In the genomic region with DNA sequence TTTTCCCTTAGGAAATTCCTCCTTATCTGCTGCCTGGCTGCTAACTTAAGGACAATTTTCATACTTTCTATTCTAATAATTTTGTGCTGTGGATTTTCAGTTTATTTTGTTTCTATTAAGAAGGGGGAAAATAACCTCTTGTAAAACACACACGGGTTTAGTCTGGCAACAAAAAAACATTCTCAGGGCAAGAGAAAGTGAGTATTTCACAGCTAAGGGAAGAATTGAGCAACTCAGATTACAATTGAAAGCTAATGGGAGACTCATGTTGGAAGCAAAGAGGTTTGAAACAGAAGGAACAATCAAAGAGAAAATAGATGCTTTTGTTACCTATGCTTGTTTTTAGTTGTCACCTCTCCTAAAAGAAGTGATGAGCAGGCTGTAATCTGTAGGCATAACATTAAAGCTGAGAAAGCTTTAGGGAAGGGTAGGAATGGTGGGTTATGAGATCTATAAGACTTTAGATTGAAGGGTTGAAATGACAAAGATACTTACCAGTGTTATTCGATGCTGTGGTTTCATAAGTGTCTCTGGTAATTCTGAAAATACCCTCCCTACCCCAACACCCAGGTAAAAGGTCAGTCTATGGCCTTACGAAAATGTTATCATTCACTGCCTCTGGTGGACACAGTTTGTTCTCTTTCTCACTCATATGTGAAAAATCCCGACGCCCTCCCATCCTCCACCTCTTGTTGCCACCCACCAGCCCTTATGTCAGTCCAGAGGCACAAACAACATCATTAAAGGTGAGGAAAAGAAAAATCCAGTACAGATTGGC, we compare ENCODE assay signal across 31 cellular contexts.
DNase-seq lines count a peak whose midpoint lies in the region; ATAC-seq and TF ChIP-seq lines count a peak whose summit lies in the region.
"Had no signal": no experiment of that assay in that cellular context is flagged by ENCODE, and none has a peak within 500 bp of the region (broad histone marks: within the 10 kb centered on the region; RNA-seq: fewer than 3 reads in every experiment).

No MANE protein-coding gene starts in this region.

- H3K9me2 ChIP-seq in GM23248 (ENCODE audit: insufficient read depth) (no peaks in the 10 kb centered on the region), MM.1S (replicated peaks; ENCODE audit: insufficient read depth, low read length) (no peaks in the 10 kb centered on the region)

- peak overlapping the region; percentile 10; the same call in 1 of the 2 replicates for H3K4me2 ChIP-seq in BLaER1
- no peak overlapping the region for H3K4me2 ChIP-seq in GM23248 (ENCODE audit: unreplicated experiment)
- H3K4me2 ChIP-seq in MM.1S (ENCODE audit: low read depth, low read length): no peak overlapping the region

- DNase-seq in GM23248: peak; percentile 58
- peak; percentile 22 for DNase-seq in fibroblast of pulmonary artery (ENCODE audit: low read depth)
- no peak for DNase-seq in ovary
- no peak for DNase-seq in SHP77 treated with DMSO at 0.1 percent for 48 hours (lab: John Stamatoyannopoulos, UW)
- no peak for DNase-seq in MM.1S
- DNase-seq: activated B cell treated with CpG ODN at 0.5 μM for 24 hours; activated CD4-positive, alpha-beta T cell treated with anti-CD3 and anti-CD28 coated beads, Interleukin-2, amount 10 ng/mL, durations not matched to agents 7 days and 5 days; activated effector memory CD4-positive, alpha-beta T cell treated with Interleukin-2 at 50 U/mL for 16 hours; activated T-cell treated with anti-CD3 and anti-CD28 coated beads, Interleukin-2, amount 50 U/mL, for 1 hour; anterior cingulate cortex; DND-41; effector memory CD8-positive, alpha-beta T cell; foreskin melanocyte; HCEC 1CT; heart right ventricle; KBM-7; naive B cell; NCI-H1417; NCI-H2081; NCI-H226; NCI-H748 treated with DMSO at 0.1 percent for 48 hours; stimulated activated CD4-positive, alpha-beta T cell treated with anti-CD3 and anti-CD28 coated beads, Interleukin-4, amount 100 ng/mL, for 24 hours; T-cell; upper lobe of right lung had no signal

- no peaks in the 10 kb centered on the region for H3K36me3 ChIP-seq in BLaER1
- no peaks in the 10 kb centered on the region for H3K36me3 ChIP-seq in GM23248 (ENCODE audit: low read depth)
- H3K36me3 ChIP-seq in ovary: no peaks in the 10 kb centered on the region
- no peaks in the 10 kb centered on the region for H3K36me3 ChIP-seq in MM.1S (replicated peaks; ENCODE audit: insufficient read depth, low read length)
- H3K36me3 ChIP-seq: breast epithelium, heart right ventricle, neutrophil, prostate gland, upper lobe of right lung had no signal

- H3K27ac ChIP-seq in BLaER1: no peak overlapping the region
- peak overlapping the region; percentile 28; the same call in 1 of the 2 replicates for H3K27ac ChIP-seq in GM23248
- H3K27ac ChIP-seq in ovary: peak overlapping the region; percentile 9 to 36
- no peak overlapping the region for H3K27ac ChIP-seq in MM.1S (ENCODE audit: low read length)
- H3K27ac ChIP-seq: heart right ventricle, neutrophil, prostate gland, upper lobe of right lung had no signal

- TF ChIP-seq POLR2A in ovary (IDR thresholded peaks at IDR 0.05): no peak

- TF ChIP-seq CTCF in fibroblast of pulmonary artery (IDR thresholded peaks at IDR 0.05; ENCODE audit: low read length, missing control alignments) (no peak), ovary (IDR thresholded peaks at IDR 0.05) (no peak), MM.1S (IDR thresholded peaks at IDR 0.05; ENCODE audit: low read length) (no peak)

- H3K9me3 ChIP-seq in BLaER1: no peaks in the 10 kb centered on the region
- H3K9me3 ChIP-seq in GM23248 (ENCODE audit: low read depth): no peaks in the 10 kb centered on the region
- no peaks in the 10 kb centered on the region for H3K9me3 ChIP-seq in ovary
- no peaks in the 10 kb centered on the region for H3K9me3 ChIP-seq in MM.1S (replicated peaks; ENCODE audit: insufficient read depth, low read length)
- H3K9me3 ChIP-seq: breast epithelium, heart right ventricle, neutrophil, prostate gland, upper lobe of right lung had no signal

- H3K79me2 ChIP-seq in GM23248 (ENCODE audit: insufficient read depth): no peaks in the 10 kb centered on the region
- no peaks in the 10 kb centered on the region for H3K79me2 ChIP-seq in MM.1S (ENCODE audit: low read length)

- ATAC-seq in GM19351 (IDR thresholded peaks at IDR 0.05; ENCODE audit: unreplicated experiment) (no peak), GM19023 (IDR thresholded peaks at IDR 0.05; ENCODE audit: unreplicated experiment) (no peak)
- ATAC-seq: activated naive CD4-positive, alpha-beta T cell treated with anti-CD3 and anti-CD28 coated beads, Interleukin-2, amount 50 U/mL, for 72 hours; effector memory CD8-positive, alpha-beta T cell; T-cell had no signal

- no peaks in the 10 kb centered on the region for H3K27me3 ChIP-seq in BLaER1
- H3K27me3 ChIP-seq in GM23248 (replicated peaks; ENCODE audit: insufficient read depth): no peaks in the 10 kb centered on the region
- H3K27me3 ChIP-seq in ovary: no peaks in the 10 kb centered on the region
- H3K27me3 ChIP-seq in MM.1S (replicated peaks; ENCODE audit: insufficient read depth, low read length): no peaks in the 10 kb centered on the region
- H3K27me3 ChIP-seq: breast epithelium, heart right ventricle, neutrophil, upper lobe of right lung had no signal

- TF ChIP-seq EP300 in ovary (IDR thresholded peaks at IDR 0.05): no peak

- in situ Hi-C loops in GM23248 (cut with MboI): no loop called here

- intact Hi-C loops in ovary (cut with DNase I): no loop called here

- no peaks in the 10 kb centered on the region for H4K20me1 ChIP-seq in BLaER1
- H4K20me1 ChIP-seq in GM23248 (ENCODE audit: insufficient read depth): no peaks in the 10 kb centered on the region
- H4K20me1 ChIP-seq in MM.1S (ENCODE audit: insufficient read depth, low read length): no peaks in the 10 kb centered on the region

- H3K4me3 ChIP-seq in BLaER1 (no peak overlapping the region), GM23248 (no peak overlapping the region), fibroblast of pulmonary artery (replicated peaks; ENCODE audit: low read depth, low read length) (no peak overlapping the region), ovary (no peak overlapping the region), MM.1S (ENCODE audit: low read length) (no peak overlapping the region)
- H3K4me3 ChIP-seq: breast epithelium, heart right ventricle, prostate gland, upper lobe of right lung had no signal

- 75 to 79% methylated on average over 5 of the region's 5 CpGs for WGBS in GM23248 (ENCODE audit: low coverage in 1 of 2, low lambda C conversion rate in 2 of 2, missing lambda C conversion rate in 2 of 2), 2 experiments
- 61 to 72% (median 64%) methylated on average over 5 of the region's 5 CpGs for WGBS in ovary, 3 donors

- H3K4me1 ChIP-seq in BLaER1 (peaks cover 6% of the 10 kb centered on the region), GM23248 (ENCODE audit: insufficient read depth) (peaks cover 33% of the 10 kb centered on the region), ovary (ENCODE audit: insufficient read depth) (peaks cover 7% of the 10 kb centered on the region), MM.1S (ENCODE audit: low read length) (no peaks in the 10 kb centered on the region)
- H3K4me1 ChIP-seq: breast epithelium, prostate gland, upper lobe of right lung had no signal

- H2AFZ ChIP-seq in GM23248 (peak overlapping the region; percentile 33; the same call in 1 of the 2 replicates), MM.1S (ENCODE audit: low read length) (no peak overlapping the region)

- H3K9ac ChIP-seq in BLaER1 (no peak overlapping the region), GM23248 (no peak overlapping the region), MM.1S (ENCODE audit: low read length) (no peak overlapping the region)

- H3F3A ChIP-seq in GM23248 (ENCODE audit: insufficient read depth): peaks cover 29% of the 10 kb centered on the region
- no peaks in the 10 kb centered on the region for H3F3A ChIP-seq in MM.1S (ENCODE audit: insufficient read depth, low read length)

Comparison
In these comparisons a context has a peak if more than half of its experiments do, and no peak if none do; other contexts are left out.
1. H3K27ac ChIP-seq: peak in GM23248 (single experiment) and ovary (2 of 2); none in BLaER1 (single experiment) and MM.1S (single experiment).
2. DNase-seq: peak in GM23248 (single experiment) and fibroblast of pulmonary artery (single experiment); none in ovary (0 of 5), SHP77 treated with DMSO at 0.1 percent for 48 hours (single experiment) and MM.1S (single experiment).